Comparison of ENCODE assay signal across 1 cellular context in the genomic region with DNA sequence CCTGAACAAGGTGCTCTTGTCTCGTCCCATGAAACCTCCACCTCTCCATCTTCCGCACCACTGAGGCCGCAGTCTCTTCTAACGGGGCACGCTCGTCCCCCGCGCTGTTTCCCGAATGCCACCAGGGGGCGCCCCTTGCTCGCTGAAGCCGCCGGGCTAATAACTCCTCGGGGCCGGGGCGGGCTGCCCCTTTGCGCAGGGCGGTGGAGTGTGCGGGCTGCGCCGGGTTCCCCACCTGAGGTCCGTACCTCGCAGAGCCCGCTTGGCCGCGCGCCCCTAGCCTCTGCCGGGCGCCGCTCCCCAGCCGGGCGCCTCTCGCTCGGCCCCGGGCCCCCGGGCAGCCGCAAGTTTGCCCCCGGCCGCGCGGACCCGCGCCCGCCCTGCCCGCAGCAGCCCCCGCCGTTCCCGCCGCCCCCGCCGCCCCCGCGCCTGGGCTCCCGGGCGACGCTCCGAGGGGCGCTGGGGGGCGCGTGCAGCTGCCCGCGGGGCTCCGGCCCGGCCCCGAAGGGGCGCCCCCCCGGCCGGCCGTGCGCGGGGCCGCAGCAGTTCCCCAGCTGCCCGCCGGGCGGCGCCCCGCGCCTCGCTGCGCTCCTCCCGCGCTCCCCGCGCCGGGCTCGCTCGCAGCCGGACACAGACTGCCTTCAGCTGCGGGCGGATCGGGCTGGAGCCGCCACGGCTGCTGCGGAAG.
TF ChIP-seq lines count a peak whose summit lies in the region.

A gene with protein sequence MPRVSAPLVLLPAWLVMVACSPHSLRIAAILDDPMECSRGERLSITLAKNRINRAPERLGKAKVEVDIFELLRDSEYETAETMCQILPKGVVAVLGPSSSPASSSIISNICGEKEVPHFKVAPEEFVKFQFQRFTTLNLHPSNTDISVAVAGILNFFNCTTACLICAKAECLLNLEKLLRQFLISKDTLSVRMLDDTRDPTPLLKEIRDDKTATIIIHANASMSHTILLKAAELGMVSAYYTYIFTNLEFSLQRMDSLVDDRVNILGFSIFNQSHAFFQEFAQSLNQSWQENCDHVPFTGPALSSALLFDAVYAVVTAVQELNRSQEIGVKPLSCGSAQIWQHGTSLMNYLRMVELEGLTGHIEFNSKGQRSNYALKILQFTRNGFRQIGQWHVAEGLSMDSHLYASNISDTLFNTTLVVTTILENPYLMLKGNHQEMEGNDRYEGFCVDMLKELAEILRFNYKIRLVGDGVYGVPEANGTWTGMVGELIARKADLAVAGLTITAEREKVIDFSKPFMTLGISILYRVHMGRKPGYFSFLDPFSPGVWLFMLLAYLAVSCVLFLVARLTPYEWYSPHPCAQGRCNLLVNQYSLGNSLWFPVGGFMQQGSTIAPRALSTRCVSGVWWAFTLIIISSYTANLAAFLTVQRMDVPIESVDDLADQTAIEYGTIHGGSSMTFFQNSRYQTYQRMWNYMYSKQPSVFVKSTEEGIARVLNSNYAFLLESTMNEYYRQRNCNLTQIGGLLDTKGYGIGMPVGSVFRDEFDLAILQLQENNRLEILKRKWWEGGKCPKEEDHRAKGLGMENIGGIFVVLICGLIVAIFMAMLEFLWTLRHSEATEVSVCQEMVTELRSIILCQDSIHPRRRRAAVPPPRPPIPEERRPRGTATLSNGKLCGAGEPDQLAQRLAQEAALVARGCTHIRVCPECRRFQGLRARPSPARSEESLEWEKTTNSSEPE (plus strand): TSS at position 633 of the 688 bp plus-strand sequence. CDS start 148,571 bp downstream, outside the sequence.

TF ChIP-seq in GM12878, 131 proteins besides CTCF, POLR2A, EP300 and RAD21 (continued from another document and continues in another):
- TF ChIP-seq, protein P1, sequence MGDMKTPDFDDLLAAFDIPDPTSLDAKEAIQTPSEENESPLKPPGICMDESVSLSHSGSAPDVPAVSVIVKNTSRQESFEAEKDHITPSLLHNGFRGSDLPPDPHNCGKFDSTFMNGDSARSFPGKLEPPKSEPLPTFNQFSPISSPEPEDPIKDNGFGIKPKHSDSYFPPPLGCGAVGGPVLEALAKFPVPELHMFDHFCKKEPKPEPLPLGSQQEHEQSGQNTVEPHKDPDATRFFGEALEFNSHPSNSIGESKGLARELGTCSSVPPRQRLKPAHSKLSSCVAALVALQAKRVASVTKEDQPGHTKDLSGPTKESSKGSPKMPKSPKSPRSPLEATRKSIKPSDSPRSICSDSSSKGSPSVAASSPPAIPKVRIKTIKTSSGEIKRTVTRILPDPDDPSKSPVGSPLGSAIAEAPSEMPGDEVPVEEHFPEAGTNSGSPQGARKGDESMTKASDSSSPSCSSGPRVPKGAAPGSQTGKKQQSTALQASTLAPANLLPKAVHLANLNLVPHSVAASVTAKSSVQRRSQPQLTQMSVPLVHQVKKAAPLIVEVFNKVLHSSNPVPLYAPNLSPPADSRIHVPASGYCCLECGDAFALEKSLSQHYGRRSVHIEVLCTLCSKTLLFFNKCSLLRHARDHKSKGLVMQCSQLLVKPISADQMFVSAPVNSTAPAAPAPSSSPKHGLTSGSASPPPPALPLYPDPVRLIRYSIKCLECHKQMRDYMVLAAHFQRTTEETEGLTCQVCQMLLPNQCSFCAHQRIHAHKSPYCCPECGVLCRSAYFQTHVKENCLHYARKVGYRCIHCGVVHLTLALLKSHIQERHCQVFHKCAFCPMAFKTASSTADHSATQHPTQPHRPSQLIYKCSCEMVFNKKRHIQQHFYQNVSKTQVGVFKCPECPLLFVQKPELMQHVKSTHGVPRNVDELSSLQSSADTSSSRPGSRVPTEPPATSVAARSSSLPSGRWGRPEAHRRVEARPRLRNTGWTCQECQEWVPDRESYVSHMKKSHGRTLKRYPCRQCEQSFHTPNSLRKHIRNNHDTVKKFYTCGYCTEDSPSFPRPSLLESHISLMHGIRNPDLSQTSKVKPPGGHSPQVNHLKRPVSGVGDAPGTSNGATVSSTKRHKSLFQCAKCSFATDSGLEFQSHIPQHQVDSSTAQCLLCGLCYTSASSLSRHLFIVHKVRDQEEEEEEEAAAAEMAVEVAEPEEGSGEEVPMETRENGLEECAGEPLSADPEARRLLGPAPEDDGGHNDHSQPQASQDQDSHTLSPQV (IDR thresholded peaks at IDR 0.05): 0 out of 2 replicates have a peak, but pooled peaks have one; percentile 20
- TF ChIP-seq TCF12 (IDR thresholded peaks at IDR 0.05; ENCODE audit: low read depth, low read length) (no peak), KDM1A (IDR thresholded peaks at IDR 0.05; ENCODE audit: borderline replicate concordance) (no peak), SUPT20H (IDR thresholded peaks at IDR 0.05; ENCODE audit: borderline replicate concordance, control insufficient read depth, low read depth, low read length) (no peak), FOXM1 (IDR thresholded peaks at IDR 0.05; ENCODE audit: low read depth, low read length) (no peak), RELA (IDR thresholded peaks at IDR 0.05; ENCODE audit: borderline replicate concordance, partially characterized antibody) (no peak), NFIC (IDR thresholded peaks at IDR 0.05; ENCODE audit: low read depth, low read length) (no peak), NR2C2 (IDR thresholded peaks at IDR 0.05; ENCODE audit: borderline replicate concordance, control insufficient read depth, insufficient read length, low read depth) (no peak), JUND (IDR thresholded peaks at IDR 0.05; ENCODE audit: low read depth, low read length) (no peak), YBX1 (IDR thresholded peaks at IDR 0.05) (no peak), FOS (IDR thresholded peaks at IDR 0.05; ENCODE audit: borderline replicate concordance, extremely low read depth, insufficient read length) (no peak), ESRRA (IDR thresholded peaks at IDR 0.05; ENCODE audit: low read length) (no peak), BRCA1 (IDR thresholded peaks at IDR 0.05; ENCODE audit: low read depth, low read length) (no peak), NBN (IDR thresholded peaks at IDR 0.05) (0 out of 2 replicates have a peak, but pooled peaks have one; percentile 31), RBBP5 (conservative IDR thresholded peaks at IDR 0.05) (no peak), LARP7 (IDR thresholded peaks at IDR 0.05) (peak; percentile 31), MXI1 (IDR thresholded peaks at IDR 0.05; ENCODE audit: low read depth, low read length) (no peak), ASH2L (IDR thresholded peaks at IDR 0.05; ENCODE audit: borderline replicate concordance, low read depth) (no peak), ATF7 (IDR thresholded peaks at IDR 0.05; ENCODE audit: low read depth) (no peak), RCOR1 (conservative IDR thresholded peaks at IDR 0.05; ENCODE audit: low read depth, low read length) (no peak), SRF (IDR thresholded peaks at IDR 0.05; ENCODE audit: low read depth in 2 of 2, low read length in 2 of 2) (no peak)
- TF ChIP-seq, protein P2, sequence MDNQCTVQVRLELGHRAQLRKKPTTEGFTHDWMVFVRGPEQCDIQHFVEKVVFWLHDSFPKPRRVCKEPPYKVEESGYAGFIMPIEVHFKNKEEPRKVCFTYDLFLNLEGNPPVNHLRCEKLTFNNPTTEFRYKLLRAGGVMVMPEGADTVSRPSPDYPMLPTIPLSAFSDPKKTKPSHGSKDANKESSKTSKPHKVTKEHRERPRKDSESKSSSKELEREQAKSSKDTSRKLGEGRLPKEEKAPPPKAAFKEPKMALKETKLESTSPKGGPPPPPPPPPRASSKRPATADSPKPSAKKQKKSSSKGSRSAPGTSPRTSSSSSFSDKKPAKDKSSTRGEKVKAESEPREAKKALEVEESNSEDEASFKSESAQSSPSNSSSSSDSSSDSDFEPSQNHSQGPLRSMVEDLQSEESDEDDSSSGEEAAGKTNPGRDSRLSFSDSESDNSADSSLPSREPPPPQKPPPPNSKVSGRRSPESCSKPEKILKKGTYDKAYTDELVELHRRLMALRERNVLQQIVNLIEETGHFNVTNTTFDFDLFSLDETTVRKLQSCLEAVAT (IDR thresholded peaks at IDR 0.05): peak; percentile 7; the same call in 1 of the 2 replicates
- TF ChIP-seq, protein P3, sequence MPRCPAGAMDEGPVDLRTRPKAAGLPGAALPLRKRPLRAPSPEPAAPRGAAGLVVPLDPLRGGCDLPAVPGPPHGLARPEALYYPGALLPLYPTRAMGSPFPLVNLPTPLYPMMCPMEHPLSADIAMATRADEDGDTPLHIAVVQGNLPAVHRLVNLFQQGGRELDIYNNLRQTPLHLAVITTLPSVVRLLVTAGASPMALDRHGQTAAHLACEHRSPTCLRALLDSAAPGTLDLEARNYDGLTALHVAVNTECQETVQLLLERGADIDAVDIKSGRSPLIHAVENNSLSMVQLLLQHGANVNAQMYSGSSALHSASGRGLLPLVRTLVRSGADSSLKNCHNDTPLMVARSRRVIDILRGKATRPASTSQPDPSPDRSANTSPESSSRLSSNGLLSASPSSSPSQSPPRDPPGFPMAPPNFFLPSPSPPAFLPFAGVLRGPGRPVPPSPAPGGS (IDR thresholded peaks at IDR 0.05; ENCODE audit: borderline replicate concordance, insufficient read depth, low read depth, low read length, poor library complexity, severe bottlenecking): no peak
- TF ChIP-seq, protein P4, sequence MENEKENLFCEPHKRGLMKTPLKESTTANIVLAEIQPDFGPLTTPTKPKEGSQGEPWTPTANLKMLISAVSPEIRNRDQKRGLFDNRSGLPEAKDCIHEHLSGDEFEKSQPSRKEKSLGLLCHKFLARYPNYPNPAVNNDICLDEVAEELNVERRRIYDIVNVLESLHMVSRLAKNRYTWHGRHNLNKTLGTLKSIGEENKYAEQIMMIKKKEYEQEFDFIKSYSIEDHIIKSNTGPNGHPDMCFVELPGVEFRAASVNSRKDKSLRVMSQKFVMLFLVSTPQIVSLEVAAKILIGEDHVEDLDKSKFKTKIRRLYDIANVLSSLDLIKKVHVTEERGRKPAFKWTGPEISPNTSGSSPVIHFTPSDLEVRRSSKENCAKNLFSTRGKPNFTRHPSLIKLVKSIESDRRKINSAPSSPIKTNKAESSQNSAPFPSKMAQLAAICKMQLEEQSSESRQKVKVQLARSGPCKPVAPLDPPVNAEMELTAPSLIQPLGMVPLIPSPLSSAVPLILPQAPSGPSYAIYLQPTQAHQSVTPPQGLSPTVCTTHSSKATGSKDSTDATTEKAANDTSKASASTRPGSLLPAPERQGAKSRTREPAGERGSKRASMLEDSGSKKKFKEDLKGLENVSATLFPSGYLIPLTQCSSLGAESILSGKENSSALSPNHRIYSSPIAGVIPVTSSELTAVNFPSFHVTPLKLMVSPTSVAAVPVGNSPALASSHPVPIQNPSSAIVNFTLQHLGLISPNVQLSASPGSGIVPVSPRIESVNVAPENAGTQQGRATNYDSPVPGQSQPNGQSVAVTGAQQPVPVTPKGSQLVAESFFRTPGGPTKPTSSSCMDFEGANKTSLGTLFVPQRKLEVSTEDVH (IDR thresholded peaks at IDR 0.05; ENCODE audit: low read depth, partially characterized antibody): no peak
- TF ChIP-seq, protein P5, sequence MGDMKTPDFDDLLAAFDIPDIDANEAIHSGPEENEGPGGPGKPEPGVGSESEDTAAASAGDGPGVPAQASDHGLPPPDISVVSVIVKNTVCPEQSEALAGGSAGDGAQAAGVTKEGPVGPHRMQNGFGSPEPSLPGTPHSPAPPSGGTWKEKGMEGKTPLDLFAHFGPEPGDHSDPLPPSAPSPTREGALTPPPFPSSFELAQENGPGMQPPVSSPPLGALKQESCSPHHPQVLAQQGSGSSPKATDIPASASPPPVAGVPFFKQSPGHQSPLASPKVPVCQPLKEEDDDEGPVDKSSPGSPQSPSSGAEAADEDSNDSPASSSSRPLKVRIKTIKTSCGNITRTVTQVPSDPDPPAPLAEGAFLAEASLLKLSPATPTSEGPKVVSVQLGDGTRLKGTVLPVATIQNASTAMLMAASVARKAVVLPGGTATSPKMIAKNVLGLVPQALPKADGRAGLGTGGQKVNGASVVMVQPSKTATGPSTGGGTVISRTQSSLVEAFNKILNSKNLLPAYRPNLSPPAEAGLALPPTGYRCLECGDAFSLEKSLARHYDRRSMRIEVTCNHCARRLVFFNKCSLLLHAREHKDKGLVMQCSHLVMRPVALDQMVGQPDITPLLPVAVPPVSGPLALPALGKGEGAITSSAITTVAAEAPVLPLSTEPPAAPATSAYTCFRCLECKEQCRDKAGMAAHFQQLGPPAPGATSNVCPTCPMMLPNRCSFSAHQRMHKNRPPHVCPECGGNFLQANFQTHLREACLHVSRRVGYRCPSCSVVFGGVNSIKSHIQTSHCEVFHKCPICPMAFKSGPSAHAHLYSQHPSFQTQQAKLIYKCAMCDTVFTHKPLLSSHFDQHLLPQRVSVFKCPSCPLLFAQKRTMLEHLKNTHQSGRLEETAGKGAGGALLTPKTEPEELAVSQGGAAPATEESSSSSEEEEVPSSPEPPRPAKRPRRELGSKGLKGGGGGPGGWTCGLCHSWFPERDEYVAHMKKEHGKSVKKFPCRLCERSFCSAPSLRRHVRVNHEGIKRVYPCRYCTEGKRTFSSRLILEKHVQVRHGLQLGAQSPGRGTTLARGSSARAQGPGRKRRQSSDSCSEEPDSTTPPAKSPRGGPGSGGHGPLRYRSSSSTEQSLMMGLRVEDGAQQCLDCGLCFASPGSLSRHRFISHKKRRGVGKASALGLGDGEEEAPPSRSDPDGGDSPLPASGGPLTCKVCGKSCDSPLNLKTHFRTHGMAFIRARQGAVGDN (IDR thresholded peaks at IDR 0.05): no peak
- TF ChIP-seq, protein P6, sequence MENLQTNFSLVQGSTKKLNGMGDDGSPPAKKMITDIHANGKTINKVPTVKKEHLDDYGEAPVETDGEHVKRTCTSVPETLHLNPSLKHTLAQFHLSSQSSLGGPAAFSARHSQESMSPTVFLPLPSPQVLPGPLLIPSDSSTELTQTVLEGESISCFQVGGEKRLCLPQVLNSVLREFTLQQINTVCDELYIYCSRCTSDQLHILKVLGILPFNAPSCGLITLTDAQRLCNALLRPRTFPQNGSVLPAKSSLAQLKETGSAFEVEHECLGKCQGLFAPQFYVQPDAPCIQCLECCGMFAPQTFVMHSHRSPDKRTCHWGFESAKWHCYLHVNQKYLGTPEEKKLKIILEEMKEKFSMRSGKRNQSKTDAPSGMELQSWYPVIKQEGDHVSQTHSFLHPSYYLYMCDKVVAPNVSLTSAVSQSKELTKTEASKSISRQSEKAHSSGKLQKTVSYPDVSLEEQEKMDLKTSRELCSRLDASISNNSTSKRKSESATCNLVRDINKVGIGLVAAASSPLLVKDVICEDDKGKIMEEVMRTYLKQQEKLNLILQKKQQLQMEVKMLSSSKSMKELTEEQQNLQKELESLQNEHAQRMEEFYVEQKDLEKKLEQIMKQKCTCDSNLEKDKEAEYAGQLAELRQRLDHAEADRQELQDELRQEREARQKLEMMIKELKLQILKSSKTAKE (IDR thresholded peaks at IDR 0.05; ENCODE audit: low read depth, poor library complexity, severe bottlenecking): no peak
- TF ChIP-seq, protein P7, sequence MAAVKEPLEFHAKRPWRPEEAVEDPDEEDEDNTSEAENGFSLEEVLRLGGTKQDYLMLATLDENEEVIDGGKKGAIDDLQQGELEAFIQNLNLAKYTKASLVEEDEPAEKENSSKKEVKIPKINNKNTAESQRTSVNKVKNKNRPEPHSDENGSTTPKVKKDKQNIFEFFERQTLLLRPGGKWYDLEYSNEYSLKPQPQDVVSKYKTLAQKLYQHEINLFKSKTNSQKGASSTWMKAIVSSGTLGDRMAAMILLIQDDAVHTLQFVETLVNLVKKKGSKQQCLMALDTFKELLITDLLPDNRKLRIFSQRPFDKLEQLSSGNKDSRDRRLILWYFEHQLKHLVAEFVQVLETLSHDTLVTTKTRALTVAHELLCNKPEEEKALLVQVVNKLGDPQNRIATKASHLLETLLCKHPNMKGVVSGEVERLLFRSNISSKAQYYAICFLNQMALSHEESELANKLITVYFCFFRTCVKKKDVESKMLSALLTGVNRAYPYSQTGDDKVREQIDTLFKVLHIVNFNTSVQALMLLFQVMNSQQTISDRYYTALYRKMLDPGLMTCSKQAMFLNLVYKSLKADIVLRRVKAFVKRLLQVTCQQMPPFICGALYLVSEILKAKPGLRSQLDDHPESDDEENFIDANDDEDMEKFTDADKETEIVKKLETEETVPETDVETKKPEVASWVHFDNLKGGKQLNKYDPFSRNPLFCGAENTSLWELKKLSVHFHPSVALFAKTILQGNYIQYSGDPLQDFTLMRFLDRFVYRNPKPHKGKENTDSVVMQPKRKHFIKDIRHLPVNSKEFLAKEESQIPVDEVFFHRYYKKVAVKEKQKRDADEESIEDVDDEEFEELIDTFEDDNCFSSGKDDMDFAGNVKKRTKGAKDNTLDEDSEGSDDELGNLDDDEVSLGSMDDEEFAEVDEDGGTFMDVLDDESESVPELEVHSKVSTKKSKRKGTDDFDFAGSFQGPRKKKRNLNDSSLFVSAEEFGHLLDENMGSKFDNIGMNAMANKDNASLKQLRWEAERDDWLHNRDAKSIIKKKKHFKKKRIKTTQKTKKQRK (IDR thresholded peaks at IDR 0.05; ENCODE audit: low read depth, low read length): no peak
